In the genomic region with DNA sequence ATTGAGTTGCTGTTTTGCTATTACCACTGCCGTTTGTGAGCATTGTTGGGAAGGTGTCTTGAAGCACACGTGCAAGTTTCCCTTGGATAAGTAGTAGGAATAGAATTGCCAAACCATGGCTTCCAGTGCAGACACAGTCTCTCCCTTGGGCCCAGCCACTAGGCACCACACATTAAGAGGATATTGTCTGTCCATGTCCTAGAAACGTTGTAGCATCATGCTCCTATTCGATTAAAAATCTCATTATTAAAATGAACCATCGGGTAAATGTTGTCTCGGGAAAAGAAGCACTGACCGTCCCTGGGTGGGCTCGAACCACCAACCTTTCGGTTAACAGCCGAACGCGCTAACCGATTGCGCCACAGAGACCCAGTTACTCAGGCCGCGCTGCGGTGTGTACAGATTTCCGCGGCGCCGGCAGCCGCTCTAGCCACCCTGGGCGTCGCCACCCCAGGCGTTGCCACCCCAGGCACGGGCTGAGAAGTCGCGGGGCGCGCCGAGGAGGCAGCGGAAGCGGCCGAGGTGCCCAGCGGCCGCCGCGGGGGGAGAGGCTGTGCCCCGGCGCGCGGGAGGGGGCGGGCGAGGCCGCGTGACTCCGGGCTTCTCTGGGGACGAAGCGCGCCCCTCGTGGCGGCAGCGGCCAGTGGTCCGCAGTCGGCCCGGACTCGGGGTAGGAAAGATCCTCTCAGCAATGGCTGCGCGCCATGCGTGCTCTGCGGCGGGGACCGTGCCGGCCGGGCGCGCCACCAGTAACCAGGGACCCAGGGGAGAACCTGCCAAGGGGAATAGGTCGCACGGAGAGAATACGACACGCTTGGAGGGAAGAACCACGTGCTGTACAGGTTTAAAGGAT, we compare ENCODE assay signal across 1 cellular context.
A peak's percentile ranks its signal among the peaks of the same experiment; 100 is the strongest.
TF ChIP-seq lines count a peak whose summit lies in the region.

No MANE protein-coding gene starts in this region.

TF ChIP-seq in HepG2, 621 proteins besides CTCF, POLR2A, EP300 and RAD21 (continued from another document and continues in another):
- TF ChIP-seq, protein P1, sequence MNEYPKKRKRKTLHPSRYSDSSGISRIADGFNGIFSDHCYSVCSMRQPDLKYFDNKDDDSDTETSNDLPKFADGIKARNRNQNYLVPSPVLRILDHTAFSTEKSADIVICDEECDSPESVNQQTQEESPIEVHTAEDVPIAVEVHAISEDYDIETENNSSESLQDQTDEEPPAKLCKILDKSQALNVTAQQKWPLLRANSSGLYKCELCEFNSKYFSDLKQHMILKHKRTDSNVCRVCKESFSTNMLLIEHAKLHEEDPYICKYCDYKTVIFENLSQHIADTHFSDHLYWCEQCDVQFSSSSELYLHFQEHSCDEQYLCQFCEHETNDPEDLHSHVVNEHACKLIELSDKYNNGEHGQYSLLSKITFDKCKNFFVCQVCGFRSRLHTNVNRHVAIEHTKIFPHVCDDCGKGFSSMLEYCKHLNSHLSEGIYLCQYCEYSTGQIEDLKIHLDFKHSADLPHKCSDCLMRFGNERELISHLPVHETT (CRISPR knock-in tag; conservative IDR thresholded peaks at IDR 0.05) = no peak
- no peak for TF ChIP-seq STAT5B (CRISPR knock-in tag; IDR thresholded peaks at IDR 0.05)
- no peak; the same call in 1 of the 2 replicates for TF ChIP-seq NR2F2 (IDR thresholded peaks at IDR 0.05; ENCODE audit: borderline replicate concordance, low read depth)
- TF ChIP-seq, protein P2, sequence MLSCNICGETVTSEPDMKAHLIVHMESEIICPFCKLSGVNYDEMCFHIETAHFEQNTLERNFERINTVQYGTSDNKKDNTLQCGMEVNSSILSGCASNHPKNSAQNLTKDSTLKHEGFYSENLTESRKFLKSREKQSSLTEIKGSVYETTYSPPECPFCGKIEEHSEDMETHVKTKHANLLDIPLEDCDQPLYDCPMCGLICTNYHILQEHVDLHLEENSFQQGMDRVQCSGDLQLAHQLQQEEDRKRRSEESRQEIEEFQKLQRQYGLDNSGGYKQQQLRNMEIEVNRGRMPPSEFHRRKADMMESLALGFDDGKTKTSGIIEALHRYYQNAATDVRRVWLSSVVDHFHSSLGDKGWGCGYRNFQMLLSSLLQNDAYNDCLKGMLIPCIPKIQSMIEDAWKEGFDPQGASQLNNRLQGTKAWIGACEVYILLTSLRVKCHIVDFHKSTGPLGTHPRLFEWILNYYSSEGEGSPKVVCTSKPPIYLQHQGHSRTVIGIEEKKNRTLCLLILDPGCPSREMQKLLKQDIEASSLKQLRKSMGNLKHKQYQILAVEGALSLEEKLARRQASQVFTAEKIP (CRISPR knock-in tag; IDR thresholded peaks at IDR 0.05; ENCODE audit: borderline replicate concordance) = no peak
- TF ChIP-seq, protein P3, sequence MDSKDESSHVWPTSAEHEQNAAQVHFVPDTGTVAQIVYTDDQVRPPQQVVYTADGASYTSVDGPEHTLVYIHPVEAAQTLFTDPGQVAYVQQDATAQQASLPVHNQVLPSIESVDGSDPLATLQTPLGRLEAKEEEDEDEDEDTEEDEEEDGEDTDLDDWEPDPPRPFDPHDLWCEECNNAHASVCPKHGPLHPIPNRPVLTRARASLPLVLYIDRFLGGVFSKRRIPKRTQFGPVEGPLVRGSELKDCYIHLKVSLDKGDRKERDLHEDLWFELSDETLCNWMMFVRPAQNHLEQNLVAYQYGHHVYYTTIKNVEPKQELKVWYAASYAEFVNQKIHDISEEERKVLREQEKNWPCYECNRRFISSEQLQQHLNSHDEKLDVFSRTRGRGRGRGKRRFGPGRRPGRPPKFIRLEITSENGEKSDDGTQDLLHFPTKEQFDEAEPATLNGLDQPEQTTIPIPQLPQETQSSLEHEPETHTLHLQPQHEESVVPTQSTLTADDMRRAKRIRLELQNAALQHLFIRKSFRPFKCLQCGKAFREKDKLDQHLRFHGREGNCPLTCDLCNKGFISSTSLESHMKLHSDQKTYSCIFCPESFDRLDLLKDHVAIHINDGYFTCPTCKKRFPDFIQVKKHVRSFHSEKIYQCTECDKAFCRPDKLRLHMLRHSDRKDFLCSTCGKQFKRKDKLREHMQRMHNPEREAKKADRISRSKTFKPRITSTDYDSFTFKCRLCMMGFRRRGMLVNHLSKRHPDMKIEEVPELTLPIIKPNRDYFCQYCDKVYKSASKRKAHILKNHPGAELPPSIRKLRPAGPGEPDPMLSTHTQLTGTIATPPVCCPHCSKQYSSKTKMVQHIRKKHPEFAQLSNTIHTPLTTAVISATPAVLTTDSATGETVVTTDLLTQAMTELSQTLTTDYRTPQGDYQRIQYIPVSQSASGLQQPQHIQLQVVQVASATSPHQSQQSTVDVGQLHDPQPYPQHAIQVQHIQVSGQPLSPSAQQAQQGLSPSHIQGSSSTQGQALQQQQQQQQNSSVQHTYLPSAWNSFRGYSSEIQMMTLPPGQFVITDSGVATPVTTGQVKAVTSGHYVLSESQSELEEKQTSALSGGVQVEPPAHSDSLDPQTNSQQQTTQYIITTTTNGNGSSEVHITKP (CRISPR knock-in tag; IDR thresholded peaks at IDR 0.05; ENCODE audit: low read depth) = no peak
- TF ChIP-seq ZNF660 (CRISPR knock-in tag; IDR thresholded peaks at IDR 0.05; ENCODE audit: borderline replicate concordance, low read depth) = no peak
- no peak for TF ChIP-seq HIVEP1 (CRISPR knock-in tag; IDR thresholded peaks at IDR 0.05)
- TF ChIP-seq BORCS8-MEF2B (CRISPR knock-in tag; IDR thresholded peaks at IDR 0.05) = peak; percentile 85; the same call in 1 of the 2 replicates
- TF ChIP-seq, protein P4, sequence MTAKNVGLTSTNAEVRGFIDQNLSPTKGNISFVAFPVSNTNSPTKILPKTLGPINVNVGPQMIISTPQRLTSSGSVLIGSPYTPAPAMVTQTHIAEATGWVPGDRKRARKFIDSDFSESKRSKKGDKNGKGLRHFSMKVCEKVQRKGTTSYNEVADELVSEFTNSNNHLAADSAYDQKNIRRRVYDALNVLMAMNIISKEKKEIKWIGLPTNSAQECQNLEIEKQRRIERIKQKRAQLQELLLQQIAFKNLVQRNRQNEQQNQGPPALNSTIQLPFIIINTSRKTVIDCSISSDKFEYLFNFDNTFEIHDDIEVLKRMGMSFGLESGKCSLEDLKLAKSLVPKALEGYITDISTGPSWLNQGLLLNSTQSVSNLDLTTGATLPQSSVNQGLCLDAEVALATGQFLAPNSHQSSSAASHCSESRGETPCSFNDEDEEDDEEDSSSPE (CRISPR knock-in tag; IDR thresholded peaks at IDR 0.05) = no peak
- TF ChIP-seq PHB2 (IDR thresholded peaks at IDR 0.05; ENCODE audit: partially characterized antibody) = no peak
- TF ChIP-seq, protein P5, sequence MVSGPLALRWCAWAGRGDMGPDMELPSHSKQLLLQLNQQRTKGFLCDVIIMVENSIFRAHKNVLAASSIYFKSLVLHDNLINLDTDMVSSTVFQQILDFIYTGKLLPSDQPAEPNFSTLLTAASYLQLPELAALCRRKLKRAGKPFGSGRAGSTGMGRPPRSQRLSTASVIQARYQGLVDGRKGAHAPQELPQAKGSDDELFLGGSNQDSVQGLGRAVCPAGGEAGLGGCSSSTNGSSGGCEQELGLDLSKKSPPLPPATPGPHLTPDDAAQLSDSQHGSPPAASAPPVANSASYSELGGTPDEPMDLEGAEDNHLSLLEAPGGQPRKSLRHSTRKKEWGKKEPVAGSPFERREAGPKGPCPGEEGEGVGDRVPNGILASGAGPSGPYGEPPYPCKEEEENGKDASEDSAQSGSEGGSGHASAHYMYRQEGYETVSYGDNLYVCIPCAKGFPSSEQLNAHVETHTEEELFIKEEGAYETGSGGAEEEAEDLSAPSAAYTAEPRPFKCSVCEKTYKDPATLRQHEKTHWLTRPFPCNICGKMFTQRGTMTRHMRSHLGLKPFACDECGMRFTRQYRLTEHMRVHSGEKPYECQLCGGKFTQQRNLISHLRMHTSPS (CRISPR knock-in tag; IDR thresholded peaks at IDR 0.05; ENCODE audit: low read depth) = peak; percentile 95
- TF ChIP-seq THYN1 (CRISPR knock-in tag; IDR thresholded peaks at IDR 0.05; ENCODE audit: borderline replicate concordance, low read depth) = no peak
- no peak for TF ChIP-seq ZNF792 (CRISPR knock-in tag; IDR thresholded peaks at IDR 0.05)
- TF ChIP-seq ELF1 (CRISPR knock-in tag; IDR thresholded peaks at IDR 0.05) = 0 out of 2 replicates have a peak, but pooled peaks have one; percentile 16
- TF ChIP-seq, protein P6, sequence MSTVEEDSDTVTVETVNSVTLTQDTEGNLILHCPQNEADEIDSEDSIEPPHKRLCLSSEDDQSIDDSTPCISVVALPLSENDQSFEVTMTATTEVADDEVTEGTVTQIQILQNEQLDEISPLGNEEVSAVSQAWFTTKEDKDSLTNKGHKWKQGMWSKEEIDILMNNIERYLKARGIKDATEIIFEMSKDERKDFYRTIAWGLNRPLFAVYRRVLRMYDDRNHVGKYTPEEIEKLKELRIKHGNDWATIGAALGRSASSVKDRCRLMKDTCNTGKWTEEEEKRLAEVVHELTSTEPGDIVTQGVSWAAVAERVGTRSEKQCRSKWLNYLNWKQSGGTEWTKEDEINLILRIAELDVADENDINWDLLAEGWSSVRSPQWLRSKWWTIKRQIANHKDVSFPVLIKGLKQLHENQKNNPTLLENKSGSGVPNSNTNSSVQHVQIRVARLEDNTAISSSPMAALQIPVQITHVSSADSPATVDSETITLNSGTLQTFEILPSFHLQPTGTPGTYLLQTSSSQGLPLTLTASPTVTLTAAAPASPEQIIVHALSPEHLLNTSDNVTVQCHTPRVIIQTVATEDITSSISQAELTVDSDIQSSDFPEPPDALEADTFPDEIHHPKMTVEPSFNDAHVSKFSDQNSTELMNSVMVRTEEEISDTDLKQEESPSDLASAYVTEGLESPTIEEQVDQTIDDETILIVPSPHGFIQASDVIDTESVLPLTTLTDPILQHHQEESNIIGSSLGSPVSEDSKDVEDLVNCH (CRISPR knock-in tag; IDR thresholded peaks at IDR 0.05) = no peak
- TF ChIP-seq ZNF333 (CRISPR knock-in tag; IDR thresholded peaks at IDR 0.05; ENCODE audit: borderline replicate concordance) = peak; percentile 76; the same call in 1 of the 2 replicates
- no peak for TF ChIP-seq LCORL (IDR thresholded peaks at IDR 0.05)
- TF ChIP-seq LCORL (CRISPR knock-in tag; IDR thresholded peaks at IDR 0.05) = 0 out of 2 replicates have a peak, but pooled peaks have one; percentile 40
- 0 out of 2 replicates have a peak, but pooled peaks have one; percentile 9 for TF ChIP-seq NCOA2 (CRISPR knock-in tag; IDR thresholded peaks at IDR 0.05)
- peak; percentile 32; the same call in 1 of the 2 replicates for TF ChIP-seq ZNF205 (CRISPR knock-in tag; IDR thresholded peaks at IDR 0.05)
- TF ChIP-seq ZBTB7A (CRISPR knock-in tag; IDR thresholded peaks at IDR 0.05) = no peak
- peak; percentile 70 for TF ChIP-seq BHLHE40 (IDR thresholded peaks at IDR 0.05; ENCODE audit: low read length)
- TF ChIP-seq TBX3 (IDR thresholded peaks at IDR 0.05; ENCODE audit: borderline replicate concordance) = no peak
- no peak; the same call in 1 of the 2 replicates for TF ChIP-seq ZNF546 (CRISPR knock-in tag; conservative IDR thresholded peaks at IDR 0.05)
- 0 out of 2 replicates have a peak, but pooled peaks have one; percentile 20 for TF ChIP-seq ZNF143 (CRISPR knock-in tag; IDR thresholded peaks at IDR 0.05)
- TF ChIP-seq ZSCAN12 (CRISPR knock-in tag; IDR thresholded peaks at IDR 0.05) = 0 out of 2 replicates have a peak, but pooled peaks have one; percentile 55
- peak; percentile 85 for TF ChIP-seq MTF2 (CRISPR knock-in tag; IDR thresholded peaks at IDR 0.05; ENCODE audit: borderline replicate concordance)
- TF ChIP-seq, protein P7, sequence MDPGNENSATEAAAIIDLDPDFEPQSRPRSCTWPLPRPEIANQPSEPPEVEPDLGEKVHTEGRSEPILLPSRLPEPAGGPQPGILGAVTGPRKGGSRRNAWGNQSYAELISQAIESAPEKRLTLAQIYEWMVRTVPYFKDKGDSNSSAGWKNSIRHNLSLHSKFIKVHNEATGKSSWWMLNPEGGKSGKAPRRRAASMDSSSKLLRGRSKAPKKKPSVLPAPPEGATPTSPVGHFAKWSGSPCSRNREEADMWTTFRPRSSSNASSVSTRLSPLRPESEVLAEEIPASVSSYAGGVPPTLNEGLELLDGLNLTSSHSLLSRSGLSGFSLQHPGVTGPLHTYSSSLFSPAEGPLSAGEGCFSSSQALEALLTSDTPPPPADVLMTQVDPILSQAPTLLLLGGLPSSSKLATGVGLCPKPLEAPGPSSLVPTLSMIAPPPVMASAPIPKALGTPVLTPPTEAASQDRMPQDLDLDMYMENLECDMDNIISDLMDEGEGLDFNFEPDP (CRISPR knock-in tag; conservative IDR thresholded peaks at IDR 0.05) = peak; percentile 95
- TF ChIP-seq NFKBIZ (CRISPR knock-in tag; IDR thresholded peaks at IDR 0.05) = 0 out of 2 replicates have a peak, but pooled peaks have one; percentile 47
- TF ChIP-seq TP53 (CRISPR knock-in tag; conservative IDR thresholded peaks at IDR 0.05) = no peak
- TF ChIP-seq SIN3B (IDR thresholded peaks at IDR 0.05; ENCODE audit: low read length) = no peak
- TF ChIP-seq GPN1 (CRISPR knock-in tag; IDR thresholded peaks at IDR 0.05; ENCODE audit: borderline replicate concordance) = no peak
- 0 out of 2 replicates have a peak, but pooled peaks have one; percentile 26 for TF ChIP-seq TBP (CRISPR knock-in tag; IDR thresholded peaks at IDR 0.05)
- no peak for TF ChIP-seq RBAK (CRISPR knock-in tag; IDR thresholded peaks at IDR 0.05)
- TF ChIP-seq TEAD2 (CRISPR knock-in tag; IDR thresholded peaks at IDR 0.05) = no peak
- no peak for TF ChIP-seq EZH2 (conservative IDR thresholded peaks at IDR 0.05; ENCODE audit: low read depth, low read length)
- no peak for TF ChIP-seq ZFP1 (CRISPR knock-in tag; IDR thresholded peaks at IDR 0.05)
- no peak for TF ChIP-seq ZNF850 (CRISPR knock-in tag; conservative IDR thresholded peaks at IDR 0.05)
- no peak for TF ChIP-seq CBX2 (IDR thresholded peaks at IDR 0.05; ENCODE audit: low read depth, low read length)
- peak; percentile 74; the same call in 1 of the 2 replicates for TF ChIP-seq CBX2 (CRISPR knock-in tag; IDR thresholded peaks at IDR 0.05; ENCODE audit: low read depth)
- no peak for TF ChIP-seq ZBTB8A (CRISPR knock-in tag; IDR thresholded peaks at IDR 0.05; ENCODE audit: borderline replicate concordance, low read depth)
- TF ChIP-seq RXRA (CRISPR knock-in tag; IDR thresholded peaks at IDR 0.05) = peak; percentile 46; the same call in 1 of the 2 replicates
- TF ChIP-seq RFX1 (IDR thresholded peaks at IDR 0.05) = no peak
- TF ChIP-seq HDAC1 (CRISPR knock-in tag; IDR thresholded peaks at IDR 0.05) = peak; percentile 83
- TF ChIP-seq ZNF326 (CRISPR knock-in tag; IDR thresholded peaks at IDR 0.05; ENCODE audit: borderline replicate concordance) = no peak
- TF ChIP-seq POGZ (CRISPR knock-in tag; IDR thresholded peaks at IDR 0.05) = peak; percentile 82
- 0 out of 2 replicates have a peak, but pooled peaks have one; percentile 38 for TF ChIP-seq REL (CRISPR knock-in tag; conservative IDR thresholded peaks at IDR 0.05)
- TF ChIP-seq, protein P8, sequence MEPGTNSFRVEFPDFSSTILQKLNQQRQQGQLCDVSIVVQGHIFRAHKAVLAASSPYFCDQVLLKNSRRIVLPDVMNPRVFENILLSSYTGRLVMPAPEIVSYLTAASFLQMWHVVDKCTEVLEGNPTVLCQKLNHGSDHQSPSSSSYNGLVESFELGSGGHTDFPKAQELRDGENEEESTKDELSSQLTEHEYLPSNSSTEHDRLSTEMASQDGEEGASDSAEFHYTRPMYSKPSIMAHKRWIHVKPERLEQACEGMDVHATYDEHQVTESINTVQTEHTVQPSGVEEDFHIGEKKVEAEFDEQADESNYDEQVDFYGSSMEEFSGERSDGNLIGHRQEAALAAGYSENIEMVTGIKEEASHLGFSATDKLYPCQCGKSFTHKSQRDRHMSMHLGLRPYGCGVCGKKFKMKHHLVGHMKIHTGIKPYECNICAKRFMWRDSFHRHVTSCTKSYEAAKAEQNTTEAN (CRISPR knock-in tag; conservative IDR thresholded peaks at IDR 0.05) = no peak
- no peak for TF ChIP-seq ZNF234 (CRISPR knock-in tag; conservative IDR thresholded peaks at IDR 0.05)
